Comparison of ENCODE assay signal across 30 cellular contexts in the genomic region with DNA sequence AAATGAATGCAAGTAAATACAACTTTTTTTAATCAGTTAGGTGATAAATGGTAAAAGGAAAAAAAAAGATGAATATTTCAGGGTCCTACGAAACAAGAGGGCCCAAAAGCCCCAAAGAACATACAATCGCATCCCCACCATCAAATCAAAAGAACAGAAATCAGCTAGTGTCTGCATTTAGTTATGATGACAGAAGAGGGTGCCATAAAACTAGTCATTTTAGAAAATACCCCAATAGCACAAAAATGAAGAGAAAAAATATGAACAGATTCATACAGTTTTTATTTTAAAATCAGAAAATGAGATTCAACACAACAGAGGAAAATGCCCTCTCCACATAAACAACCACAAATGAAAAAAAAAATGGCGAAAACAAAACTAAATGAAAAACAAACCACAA.
"Had no signal": no experiment of that assay in that cellular context is flagged by ENCODE, and none has a peak within 500 bp of the region (broad histone marks: within the 10 kb centered on the region; RNA-seq: fewer than 3 reads in every experiment).

No MANE protein-coding gene starts in this region.

- H2AFZ ChIP-seq: PC-9 had no signal

- H3K4me3 Mint-ChIP-seq: activated CD4-positive, alpha-beta memory T cell treated with anti-CD3 and anti-CD28 coated beads, Interleukin-2, amount 10 ng/mL, durations not matched to agents 7 days and 5 days; activated CD8-positive, alpha-beta memory T cell treated with anti-CD3 and anti-CD28 coated beads, Interleukin-2, amount 10 ng/mL, durations not matched to agents 7 days and 5 days; activated naive CD8-positive, alpha-beta T cell treated with anti-CD3 and anti-CD28 coated beads for 36 hours had no signal

- DNase-seq: activated CD4-positive, alpha-beta memory T cell treated with anti-CD3 and anti-CD28 coated beads, Interleukin-2, amount 10 ng/mL, durations not matched to agents 7 days and 5 days; activated CD4-positive, alpha-beta T cell treated with anti-CD3 and anti-CD28 coated beads for 1 hour; activated CD4-positive, alpha-beta T cell treated with anti-CD3 and anti-CD28 coated beads for 48 hours; activated CD4-positive, CD25-positive, alpha-beta regulatory T cell; activated CD8-positive, alpha-beta memory T cell treated with anti-CD3 and anti-CD28 coated beads for 24 hours; activated CD8-positive, alpha-beta memory T cell treated with anti-CD3 and anti-CD28 coated beads, Interleukin-2, amount 10 ng/mL, durations not matched to agents 7 days and 5 days; activated CD8-positive, alpha-beta memory T cell treated with anti-CD3 and anti-CD28 coated beads, Interleukin-2, amount 50 U/mL, for 48 hours; activated effector memory CD4-positive, alpha-beta T cell treated with Interleukin-2 at 50 U/mL for 16 hours; activated naive CD4-positive, alpha-beta T cell treated with anti-CD3 and anti-CD28 coated beads, Interleukin-2, amount 50 U/mL, for 16 hours; activated naive CD8-positive, alpha-beta T cell treated with anti-CD3 and anti-CD28 coated beads for 36 hours; activated T-cell treated with anti-CD3 and anti-CD28 coated beads, Interleukin-2, amount 50 U/mL, for 48 hours; amniotic stem cell; aorta; brain microvascular endothelial cell; central memory CD4-positive, alpha-beta T cell; MM.1S; MV-4-11; NCI-H1092; NCI-H1417 treated with DMSO at 0.1 percent for 48 hours; NCI-H187 treated with DMSO at 0.1 percent for 48 hours; NCI-H2081; NCI-H226; NCI-H446 treated with DMSO at 0.1 percent for 48 hours; NCI-H524 treated with DMSO at 0.1 percent for 48 hours; PC-9; SIG-M5; T1000; WERI-Rb-1 had no signal

- H3K36me3 Mint-ChIP-seq: activated CD8-positive, alpha-beta memory T cell treated with anti-CD3 and anti-CD28 coated beads, Interleukin-2, amount 10 ng/mL, durations not matched to agents 7 days and 5 days; activated naive CD8-positive, alpha-beta T cell treated with anti-CD3 and anti-CD28 coated beads for 36 hours had no signal

- H3K9me3 Mint-ChIP-seq: activated naive CD8-positive, alpha-beta T cell treated with anti-CD3 and anti-CD28 coated beads for 36 hours had no signal

- H3K27ac ChIP-seq: brain microvascular endothelial cell, KMS-11, PC-9, RWPE1, WERI-Rb-1 had no signal

- H3K4me1 Mint-ChIP-seq: activated CD4-positive, alpha-beta memory T cell treated with anti-CD3 and anti-CD28 coated beads, Interleukin-2, amount 10 ng/mL, durations not matched to agents 7 days and 5 days; activated CD8-positive, alpha-beta memory T cell treated with anti-CD3 and anti-CD28 coated beads, Interleukin-2, amount 10 ng/mL, durations not matched to agents 7 days and 5 days; activated naive CD8-positive, alpha-beta T cell treated with anti-CD3 and anti-CD28 coated beads for 36 hours had no signal

- H3K27me3 Mint-ChIP-seq: activated CD4-positive, alpha-beta memory T cell treated with anti-CD3 and anti-CD28 coated beads, Interleukin-2, amount 10 ng/mL, durations not matched to agents 7 days and 5 days; activated CD8-positive, alpha-beta memory T cell treated with anti-CD3 and anti-CD28 coated beads, Interleukin-2, amount 10 ng/mL, durations not matched to agents 7 days and 5 days; activated naive CD8-positive, alpha-beta T cell treated with anti-CD3 and anti-CD28 coated beads for 36 hours had no signal

- H3K27ac Mint-ChIP-seq: activated CD4-positive, alpha-beta memory T cell treated with anti-CD3 and anti-CD28 coated beads, Interleukin-2, amount 10 ng/mL, durations not matched to agents 7 days and 5 days; activated CD8-positive, alpha-beta memory T cell treated with anti-CD3 and anti-CD28 coated beads, Interleukin-2, amount 10 ng/mL, durations not matched to agents 7 days and 5 days; activated naive CD8-positive, alpha-beta T cell treated with anti-CD3 and anti-CD28 coated beads for 36 hours had no signal

- H3K27me3 ChIP-seq: brain microvascular endothelial cell had no signal

- H3K4me3 ChIP-seq: PC-9 had no signal

- H3K4me2 ChIP-seq: KMS-11, PC-9 had no signal

- H3K9ac ChIP-seq: KMS-11 had no signal

- H3K36me3 ChIP-seq: brain microvascular endothelial cell, WERI-Rb-1 had no signal
